1 cellular context compared by ENCODE assay signal in the genomic region with DNA sequence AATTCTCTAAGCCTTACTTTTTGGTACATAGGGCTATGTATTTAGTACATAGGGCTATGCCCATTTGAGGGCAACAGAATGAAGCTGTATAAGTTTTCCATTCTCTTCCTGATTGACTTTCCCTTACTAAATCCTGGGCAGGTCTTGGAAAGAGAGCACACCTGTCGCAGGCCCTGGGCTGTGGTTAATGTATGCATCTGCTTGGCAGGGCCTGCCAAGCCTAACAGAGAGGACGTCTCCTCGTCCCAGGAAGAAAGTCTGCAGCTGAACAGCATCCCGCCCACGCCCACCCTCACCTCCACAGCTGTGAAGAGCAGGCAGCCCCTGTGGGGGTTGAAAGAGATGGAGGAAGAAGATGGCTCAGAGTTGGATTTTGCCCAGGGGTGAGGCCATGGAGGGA.
A peak's percentile ranks its signal among the peaks of the same experiment; 100 is the strongest.
TF ChIP-seq lines count a peak whose summit lies in the region.

No MANE protein-coding gene starts in this region.

TF ChIP-seq in K562, 482 proteins besides CTCF, POLR2A, EP300 and RAD21:
- TF ChIP-seq EGR1 (conservative IDR thresholded peaks at IDR 0.05) (peak; percentile 36; the same call in 1 of the 2 replicates), TAL1 (IDR thresholded peaks at IDR 0.05) (no peak), ZNF175 (CRISPR knock-in tag; IDR thresholded peaks at IDR 0.05; ENCODE audit: low read depth) (no peak)
